Comparison of ENCODE assay signal across 1 cellular context in the genomic region with DNA sequence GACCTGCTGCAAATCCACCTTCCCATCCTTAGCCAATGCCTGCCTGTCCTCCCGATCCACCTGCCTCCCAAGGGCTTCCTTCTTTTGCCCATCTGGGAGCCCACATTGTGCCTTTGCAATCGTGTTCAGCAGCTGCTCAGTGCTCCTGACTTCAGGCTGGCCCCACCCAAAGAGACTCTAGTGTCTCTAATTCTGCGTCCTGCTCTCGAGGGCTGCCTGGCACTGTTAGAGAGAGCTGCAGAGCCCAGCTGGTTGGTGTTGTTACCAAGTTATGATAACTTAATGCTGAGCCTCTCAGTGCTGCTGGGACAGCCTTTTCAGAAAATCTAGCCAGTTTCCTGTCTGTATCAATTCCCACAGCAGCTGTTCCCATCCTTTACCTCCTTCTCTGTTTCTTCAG.
TF ChIP-seq lines count a peak whose summit lies in the region.

No MANE protein-coding gene starts in this region.

TF ChIP-seq in IMR-90, 13 proteins besides CTCF, POLR2A, EP300 and RAD21 (continued from another document):
- TF ChIP-seq, protein P1, sequence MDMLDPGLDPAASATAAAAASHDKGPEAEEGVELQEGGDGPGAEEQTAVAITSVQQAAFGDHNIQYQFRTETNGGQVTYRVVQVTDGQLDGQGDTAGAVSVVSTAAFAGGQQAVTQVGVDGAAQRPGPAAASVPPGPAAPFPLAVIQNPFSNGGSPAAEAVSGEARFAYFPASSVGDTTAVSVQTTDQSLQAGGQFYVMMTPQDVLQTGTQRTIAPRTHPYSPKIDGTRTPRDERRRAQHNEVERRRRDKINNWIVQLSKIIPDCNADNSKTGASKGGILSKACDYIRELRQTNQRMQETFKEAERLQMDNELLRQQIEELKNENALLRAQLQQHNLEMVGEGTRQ (IDR thresholded peaks at IDR 0.05; ENCODE audit: low read depth, low read length), result no peak
- TF ChIP-seq, protein P2, sequence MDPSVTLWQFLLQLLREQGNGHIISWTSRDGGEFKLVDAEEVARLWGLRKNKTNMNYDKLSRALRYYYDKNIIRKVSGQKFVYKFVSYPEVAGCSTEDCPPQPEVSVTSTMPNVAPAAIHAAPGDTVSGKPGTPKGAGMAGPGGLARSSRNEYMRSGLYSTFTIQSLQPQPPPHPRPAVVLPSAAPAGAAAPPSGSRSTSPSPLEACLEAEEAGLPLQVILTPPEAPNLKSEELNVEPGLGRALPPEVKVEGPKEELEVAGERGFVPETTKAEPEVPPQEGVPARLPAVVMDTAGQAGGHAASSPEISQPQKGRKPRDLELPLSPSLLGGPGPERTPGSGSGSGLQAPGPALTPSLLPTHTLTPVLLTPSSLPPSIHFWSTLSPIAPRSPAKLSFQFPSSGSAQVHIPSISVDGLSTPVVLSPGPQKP (IDR thresholded peaks at IDR 0.05; ENCODE audit: borderline replicate concordance, low read depth, low read length), result no peak
